In genomic region chr6:31486065-31486464, GRCh38 we compare ENCODE assay signal across 12 cellular contexts. TPM values are rescaled to one million over a fixed set of nuclear protein-coding genes. Genes with fewer than 3 reads are reported as not detected.
DNase-seq lines count a peak whose midpoint lies in the region; ATAC-seq, FAIRE-seq and TF ChIP-seq lines count a peak whose summit lies in the region.
"Not testable (repeated sequence)": the region's sequence is repeated elsewhere in the genome, so short reads cannot be mapped to it uniquely, and the experiment has no call there.
"Had no signal": no experiment of that assay in that cellular context is flagged by ENCODE, and none has a peak within 500 bp of the region (broad histone marks: within the 10 kb centered on the region; RNA-seq: fewer than 3 reads in every experiment).

No MANE protein-coding gene starts in this region.

- not testable (repeated sequence) for H2BK5ac ChIP-seq in IMR-90 (ENCODE audit: low read depth, low read length, poor library complexity, severe bottlenecking); H1 (ENCODE audit: low read depth, low read length)

- TF ChIP-seq RAD21 in IMR-90 (IDR thresholded peaks at IDR 0.05; ENCODE audit: low read length); H1 (IDR thresholded peaks at IDR 0.05 in 1 of 2, conservative IDR thresholded peaks at IDR 0.05 in 1 of 2; ENCODE audit: low read depth in 2 of 2, low read length in 2 of 2): not testable (repeated sequence)

- H2AFZ ChIP-seq in IMR-90 (replicated peaks; ENCODE audit: low read length, poor library complexity); H1 (ENCODE audit: low read length): not testable (repeated sequence)

- not testable (repeated sequence) for DNase-seq in GM12891 (ENCODE audit: insufficient read length, low spot score); IMR-90; activated B cell treated with CpG ODN at 0.5 μM for 24 hours; H1 (ENCODE audit: low read depth in 1 of 2, low spot score in 2 of 2); left ventricle myocardium superior; memory B cell (ENCODE audit: low spot score in 2 of 2); upper lobe of right lung

- not testable (repeated sequence) for H4K5ac ChIP-seq in IMR-90 (ENCODE audit: low read depth, low read length); H1 (ENCODE audit: insufficient read length, low read depth, low read length)

- not testable (repeated sequence) for H2BK20ac ChIP-seq in IMR-90 (ENCODE audit: low read depth, low read length); H1 (ENCODE audit: low read length)

- not testable (repeated sequence) for H2AK9ac ChIP-seq in IMR-90 (replicated peaks; ENCODE audit: low read depth, low read length, poor library complexity)

- not testable (repeated sequence) for H3K79me2 ChIP-seq in H1 (ENCODE audit: control insufficient read depth in 1 of 2, insufficient read depth in 2 of 2, low read length in 2 of 2)

- peak; percentile 83 for FAIRE-seq in A204.1 (lab: Jason Lieb, UNC)
- FAIRE-seq in GM12891 (lab: Jason Lieb, UNC), result peak; percentile 87
- FAIRE-seq in H1 (lab: Jason Lieb, UNC), result peak; percentile 84

- dilution Hi-C loops in IMR-90 (cut with HindIII; ENCODE audit: low sequenced_read_pairs, unreplicated experiment), result not testable (repeated sequence)

- ATAC-seq in IMR-90 (ENCODE audit: low read depth) (peak; percentile 73), activated B cell treated with CpG ODN at 0.5 μM for 24 hours (ENCODE audit: low read depth) (peak; percentile 37), left ventricle myocardium superior (peak; percentile 23), memory B cell (ENCODE audit: low read depth) (peak; percentile 52), upper lobe of right lung (peak; percentile 61)

- H4K8ac ChIP-seq in IMR-90 (ENCODE audit: low read depth in 2 of 2, low read length in 2 of 2); H1 (ENCODE audit: extremely low read depth, insufficient read depth, low read length): not testable (repeated sequence)

- TF ChIP-seq CTCF in IMR-90 (conservative IDR thresholded peaks at IDR 0.05; ENCODE audit: low read depth, low read length); activated B cell treated with CpG ODN at 0.5 μM for 24 hours (IDR thresholded peaks at IDR 0.05); H1 (IDR thresholded peaks at IDR 0.05; ENCODE audit: control extremely low read depth in 1 of 3, insufficient read depth in 1 of 3, low read depth in 1 of 3, low read length in 3 of 3); upper lobe of right lung (IDR thresholded peaks at IDR 0.05): not testable (repeated sequence)

- POLR2A ChIA-PET in IMR-90 (lab: Charles Lee; ENCODE audit: unreplicated experiment); activated B cell treated with CpG ODN at 0.5 μM for 24 hours (lab: Charles Lee); H1 (lab: Charles Lee; ENCODE audit: partially characterized antibody): not testable (repeated sequence)

- not testable (repeated sequence) for H3K9me3 Mint-ChIP-seq in activated B cell treated with CpG ODN at 0.5 μM for 24 hours, memory B cell

- H3K9me1 ChIP-seq in IMR-90 (ENCODE audit: insufficient read depth, low read length), result not testable (repeated sequence)

- not testable (repeated sequence) for TF ChIP-seq EP300 in H1 (IDR thresholded peaks at IDR 0.05; ENCODE audit: borderline replicate concordance in 1 of 2, low read depth in 2 of 2, low read length in 2 of 2)

- H2BK120ac ChIP-seq in IMR-90 (ENCODE audit: low read depth, low read length); H1 (replicated peaks; ENCODE audit: low read depth, low read length): not testable (repeated sequence)

- not testable (repeated sequence) for H3K9ac ChIP-seq in IMR-90 (ENCODE audit: low read depth, low read length); H1 (replicated peaks in 1 of 4; ENCODE audit: extremely low read depth in 1 of 4, low read depth in 3 of 4, low read length in 3 of 4)

- CTCF ChIA-PET in IMR-90 (lab: Yijun Ruan, JAX); activated B cell treated with CpG ODN at 0.5 μM for 24 hours (lab: Charles Lee); H1 (lab: Charles Lee; ENCODE audit: partially characterized antibody): not testable (repeated sequence)

- H3K27me3 Mint-ChIP-seq in activated B cell treated with CpG ODN at 0.5 μM for 24 hours, memory B cell: not testable (repeated sequence)

- H3K4me3 ChIP-seq in IMR-90 (ENCODE audit: insufficient read depth, low read depth, low read length); H1 (ENCODE audit: extremely low read depth in 1 of 4, insufficient read depth in 2 of 4, low read depth in 3 of 4, low read length in 4 of 4); upper lobe of right lung: not testable (repeated sequence)

- not testable (repeated sequence) for H3K56ac ChIP-seq in IMR-90 (ENCODE audit: extremely low read depth, insufficient read depth, low read length); H1 (replicated peaks; ENCODE audit: insufficient read length, low read depth, low read length)

- intact Hi-C loops in IMR-90 (cut with micrococcal nuclease); activated B cell treated with CpG ODN at 0.5 μM for 24 hours (cut with micrococcal nuclease); left ventricle myocardium superior (cut with micrococcal nuclease); upper lobe of right lung (cut with DNase I): not testable (repeated sequence)

- WGBS in IMR-90 (ENCODE audit: extremely low coverage in 2 of 2, insufficient read length in 1 of 2), 2 experiments, result no CpG with 5 or more reads among the region's 7 CpGs
- WGBS in H1 (ENCODE audit: extremely low coverage in 1 of 2, insufficient coverage in 1 of 2, insufficient read length in 1 of 2, insufficient replicate concordance in 2 of 2, low coverage in 1 of 2, low lambda C conversion rate in 2 of 2, missing lambda C conversion rate in 1 of 2), 2 experiments, result no CpG with 5 or more reads among the region's 7 CpGs

- not testable (repeated sequence) for H2BK15ac ChIP-seq in IMR-90 (ENCODE audit: low read depth, low read length); H1 (ENCODE audit: low read length)

- H3K27ac ChIP-seq in IMR-90 (ENCODE audit: insufficient read depth, low read length); H1 (ENCODE audit: low read depth, low read length); upper lobe of right lung: not testable (repeated sequence)

- H3K36me3 ChIP-seq in IMR-90 (ENCODE audit: control insufficient read depth, insufficient read depth, low read length); H1 (ENCODE audit: control insufficient read depth in 2 of 4, insufficient read depth in 4 of 4, low read length in 3 of 4); upper lobe of right lung: not testable (repeated sequence)

- not testable (repeated sequence) for H3K18ac ChIP-seq in IMR-90 (ENCODE audit: low read depth, low read length); H1 (ENCODE audit: extremely low read depth, low read length)

- not testable (repeated sequence) for H3K23ac ChIP-seq in IMR-90 (ENCODE audit: low read depth, low read length); H1 (ENCODE audit: insufficient read length)

- H3K9me3 ChIP-seq in IMR-90 (ENCODE audit: control insufficient read depth, insufficient read depth, low read length); H1 (ENCODE audit: insufficient read depth in 2 of 2, low read depth in 1 of 2, low read length in 1 of 2); upper lobe of right lung: not testable (repeated sequence)

- not testable (repeated sequence) for H3K36me3 Mint-ChIP-seq in activated B cell treated with CpG ODN at 0.5 μM for 24 hours (ENCODE audit: low read depth); memory B cell

- not testable (repeated sequence) for H2BK12ac ChIP-seq in H1 (ENCODE audit: low read depth, low read length)

- not testable (repeated sequence) for H3K79me1 ChIP-seq in IMR-90 (ENCODE audit: low read depth in 1 of 2, low read length in 2 of 2); H1 (ENCODE audit: low read depth, low read length)

- not testable (repeated sequence) for H3K4ac ChIP-seq in IMR-90 (ENCODE audit: low read depth, low read length); H1 (replicated peaks; ENCODE audit: insufficient read length, low read depth, low read length)

- not testable (repeated sequence) for H3K4me1 Mint-ChIP-seq in activated B cell treated with CpG ODN at 0.5 μM for 24 hours
- H3K4me1 Mint-ChIP-seq in memory B cell, result peaks cover 12% of the 10 kb centered on the region

- not testable (repeated sequence) for H3K4me2 ChIP-seq in IMR-90 (ENCODE audit: low read depth, low read length); H1 (ENCODE audit: insufficient read depth in 1 of 2, low read depth in 2 of 2, low read length in 2 of 2)

- in situ Hi-C loops in IMR-90 (cut with MboI; ENCODE audit: low sequenced_read_pairs), result not testable (repeated sequence)

- not testable (repeated sequence) for H3K4me3 Mint-ChIP-seq in activated B cell treated with CpG ODN at 0.5 μM for 24 hours, memory B cell

- not testable (repeated sequence) for H3K14ac ChIP-seq in IMR-90 (replicated peaks; ENCODE audit: low read depth, low read length); H1 (ENCODE audit: insufficient read length)

- H3K27me3 ChIP-seq in IMR-90 (ENCODE audit: control insufficient read depth, insufficient read depth, low read length); H1 (replicated peaks in 1 of 4; ENCODE audit: control insufficient read depth in 3 of 4, extremely low read depth in 1 of 4, insufficient read depth in 3 of 4, low read length in 3 of 4); upper lobe of right lung: not testable (repeated sequence)

- not testable (repeated sequence) for H4K91ac ChIP-seq in IMR-90 (ENCODE audit: insufficient read depth, low read depth, low read length); H1 (replicated peaks; ENCODE audit: insufficient read length, low read length)

- not testable (repeated sequence) for BruUV-seq in IMR-90 (replicated peaks; lab: Mats Ljungman, UMichigan)

- not testable (repeated sequence) for H3K4me1 ChIP-seq in IMR-90 (ENCODE audit: control insufficient read depth, insufficient read depth, low read length); H1 (replicated peaks in 1 of 4; ENCODE audit: control insufficient read depth in 3 of 4, insufficient read depth in 4 of 4, low read length in 3 of 4); upper lobe of right lung

- not testable (repeated sequence) for H3K23me2 ChIP-seq in H1 (ENCODE audit: low read depth, low read length)

- not testable (repeated sequence) for H3K27ac Mint-ChIP-seq in activated B cell treated with CpG ODN at 0.5 μM for 24 hours, memory B cell

- not testable (repeated sequence) for H4K20me1 ChIP-seq in IMR-90 (ENCODE audit: insufficient read depth, low read length); H1 (replicated peaks in 1 of 2; ENCODE audit: control insufficient read depth in 1 of 2, insufficient read depth in 2 of 2, low read length in 2 of 2)

- not testable (repeated sequence) for H2AK5ac ChIP-seq in IMR-90 (ENCODE audit: low read depth, low read length); H1 (ENCODE audit: low read depth, low read length)

- TF ChIP-seq POLR2A in GM12891 (IDR thresholded peaks at IDR 0.05; ENCODE audit: low read depth, low read length); IMR-90 (IDR thresholded peaks at IDR 0.05; ENCODE audit: low read depth, low read length); H1 (IDR thresholded peaks at IDR 0.05; ENCODE audit: control extremely low read depth in 1 of 2, low read depth in 2 of 2, low read length in 2 of 2): not testable (repeated sequence)

RNA-seq across cellular contexts. Expression of gene MICB, which starts 11.9 kb away (rescaled TPM):
- 6.9 TPM for polyA plus RNA-seq in GM12891 (2012; ENCODE audit: low read depth, missing spikeins)
- total RNA-seq in IMR-90 (2012; rRNA removed), result 11.1 and 11.7 TPM in 2 replicates
- polyA plus RNA-seq in IMR-90 (2012; rRNA removed), result 9.6 and 9.9 TPM in 2 replicates
- polyA plus RNA-seq in IMR-90 (2012; cell fraction: cytosol; rRNA removed), result 4.5 and 6.4 TPM in 2 replicates
- polyA plus RNA-seq in IMR-90 (2012; cell fraction: nucleus; rRNA removed; ENCODE audit: low replicate concordance), result 7.4 and 9.4 TPM in 2 replicates
- 17.2 and 17.6 TPM in 2 replicates for total RNA-seq in activated B cell treated with CpG ODN at 0.5 μM for 24 hours
- total RNA-seq in H1 (2021; fragmentation: NEBNext Ultra II Directional; extraction: Animal tissue kit (Norgen Biotek cat#: 25700)), result 15.4 and 16.2 TPM in 2 replicates
- 19.7 and 25.3 TPM in 2 replicates for polyA plus RNA-seq in H1 (2011; rRNA removed)
- 20.3 TPM for polyA plus RNA-seq in H1 (2011; cell fraction: cytosol; rRNA removed)
- polyA plus RNA-seq in H1 (2011; cell fraction: nucleus; rRNA removed), result 25.2 TPM
- 16.5 to 17.6 TPM (median 17.0 TPM) in 4 replicates for polyA plus RNA-seq in H1 (2012, experiment 1 of 2)
- 19.7 TPM for polyA plus RNA-seq in H1 (2012, experiment 2 of 2)
- 24.5 TPM for polyA plus RNA-seq in H1 (2013, experiment 1 of 2)
- 26.7 TPM for polyA plus RNA-seq in H1 (2013, experiment 2 of 2)
- 32.5 and 36.6 TPM in 2 replicates for polyA minus RNA-seq in H1 (2011; rRNA and poly(A)+ RNA removed)
- polyA minus RNA-seq in H1 (2011; cell fraction: cytosol; rRNA and poly(A)+ RNA removed), result 16.9 TPM
- polyA minus RNA-seq in H1 (2011; cell fraction: nucleus; rRNA and poly(A)+ RNA removed), result 16.0 TPM
- 1.7 TPM for total RNA-seq in left ventricle myocardium superior
- total RNA-seq in upper lobe of right lung, result 8.2 TPM

RNA-seq across cellular contexts. Expression of gene MCCD1, which starts 42.7 kb away (rescaled TPM):
- not detected for polyA plus RNA-seq in GM12891 (2012; ENCODE audit: low read depth, missing spikeins)
- not detected in 2 replicates for total RNA-seq in IMR-90 (2012; rRNA removed)
- not detected in 2 replicates for polyA plus RNA-seq in IMR-90 (2012; rRNA removed)
- polyA plus RNA-seq in IMR-90 (2012; cell fraction: cytosol; rRNA removed), result not detected in 2 replicates
- polyA plus RNA-seq in IMR-90 (2012; cell fraction: nucleus; rRNA removed; ENCODE audit: low replicate concordance), result not detected in 2 replicates
- total RNA-seq in activated B cell treated with CpG ODN at 0.5 μM for 24 hours, result not detected in 2 replicates
- not detected in 2 replicates for total RNA-seq in H1 (2021; fragmentation: NEBNext Ultra II Directional; extraction: Animal tissue kit (Norgen Biotek cat#: 25700))
- polyA plus RNA-seq in H1 (2011; rRNA removed), result not detected in 2 replicates
- not detected for polyA plus RNA-seq in H1 (2011; cell fraction: cytosol; rRNA removed)
- not detected for polyA plus RNA-seq in H1 (2011; cell fraction: nucleus; rRNA removed)
- polyA plus RNA-seq in H1 (2012, experiment 1 of 2), result not detected in 4 replicates
- not detected for polyA plus RNA-seq in H1 (2012, experiment 2 of 2)
- not detected for polyA plus RNA-seq in H1 (2013, experiment 1 of 2)
- not detected for polyA plus RNA-seq in H1 (2013, experiment 2 of 2)
- polyA minus RNA-seq in H1 (2011; rRNA and poly(A)+ RNA removed), result not detected in 2 replicates
- polyA minus RNA-seq in H1 (2011; cell fraction: cytosol; rRNA and poly(A)+ RNA removed), result not detected
- not detected for polyA minus RNA-seq in H1 (2011; cell fraction: nucleus; rRNA and poly(A)+ RNA removed)
- not detected for total RNA-seq in left ventricle myocardium superior
- not detected for total RNA-seq in upper lobe of right lung
- total RNA-seq: GM23248, HT-29, PC-9 had no signal
- polyA plus RNA-seq: AG04450, GM23248 had no signal

RNA-seq across cellular contexts. Expression of gene DDX39B, which starts 55.7 kb away (rescaled TPM):
- polyA plus RNA-seq in GM12891 (2012; ENCODE audit: low read depth, missing spikeins), result 319 TPM
- total RNA-seq in IMR-90 (2012; rRNA removed) (640 and 796 TPM in 2 replicates), activated B cell treated with CpG ODN at 0.5 μM for 24 hours (431 and 484 TPM in 2 replicates), left ventricle myocardium superior (176 TPM), upper lobe of right lung (241 TPM)
- polyA plus RNA-seq in IMR-90 (2012; rRNA removed) (371 and 477 TPM in 2 replicates), H1 (2011; rRNA removed) (896 and 1,164 TPM in 2 replicates)
- polyA plus RNA-seq in IMR-90 (2012; cell fraction: cytosol; rRNA removed), result 398 and 588 TPM in 2 replicates
- polyA plus RNA-seq in IMR-90 (2012; cell fraction: nucleus; rRNA removed; ENCODE audit: low replicate concordance), result 1,377 and 2,192 TPM in 2 replicates
- 780 and 794 TPM in 2 replicates for total RNA-seq in H1 (2021; fragmentation: NEBNext Ultra II Directional; extraction: Animal tissue kit (Norgen Biotek cat#: 25700))
- 1,131 TPM for polyA plus RNA-seq in H1 (2011; cell fraction: cytosol; rRNA removed)
- polyA plus RNA-seq in H1 (2011; cell fraction: nucleus; rRNA removed), result 968 TPM
- 715 to 1,033 TPM (median 930 TPM) in 4 replicates for polyA plus RNA-seq in H1 (2012, experiment 1 of 2)
- polyA plus RNA-seq in H1 (2012, experiment 2 of 2), result 495 TPM
- polyA plus RNA-seq in H1 (2013, experiment 1 of 2), result 439 TPM
- 386 TPM for polyA plus RNA-seq in H1 (2013, experiment 2 of 2)
- 1,289 and 1,481 TPM in 2 replicates for polyA minus RNA-seq in H1 (2011; rRNA and poly(A)+ RNA removed)
- polyA minus RNA-seq in H1 (2011; cell fraction: cytosol; rRNA and poly(A)+ RNA removed), result 430 TPM
- polyA minus RNA-seq in H1 (2011; cell fraction: nucleus; rRNA and poly(A)+ RNA removed), result 481 TPM

Comparison
In these comparisons a context has a peak if more than half of its experiments do, and no peak if none do; other contexts are left out.
1. ATAC-seq: peak in every context shown above with its lines; median percentile 73 in IMR-90; 61 in upper lobe of right lung; 52 in memory B cell; 37 in activated B cell treated with CpG ODN at 0.5 μM for 24 hours; 23 in left ventricle myocardium superior.